Comparison of ENCODE assay signal across 8 cellular contexts in genomic region chr14:77862154-77862783, GRCh38.
DNase-seq lines count a peak whose midpoint lies in the region; ATAC-seq and TF ChIP-seq lines count a peak whose summit lies in the region.

No MANE protein-coding gene starts in this region.

- H3K27me3 ChIP-seq in SJCRH30 (no peaks in the 10 kb centered on the region), upper lobe of left lung (no peaks in the 10 kb centered on the region)

- no peak overlapping the region for H3K27ac ChIP-seq in SJCRH30
- H3K27ac ChIP-seq in upper lobe of left lung: no peak overlapping the region

- no peak overlapping the region for H3K4me3 ChIP-seq in SJCRH30
- no peak overlapping the region for H3K4me3 ChIP-seq in upper lobe of left lung

- DNase-seq in Ammon's horn (ENCODE audit: low spot score) (peak; percentile 85), SJCRH30 (peak; percentile 64 to 71), Right ventricle myocardium inferior (ENCODE audit: missing footprints) (peak; percentile 85), pons (ENCODE audit: low spot score) (peak; percentile 76), upper lobe of left lung (peak; percentile 74)
- peak; percentile 70 for DNase-seq in activated naive CD4-positive, alpha-beta T cell treated with anti-CD3 and anti-CD28 coated beads, Interleukin-2, amount 50 U/mL, for 16 hours

- peak; percentile 75 to 97 (median 88) for TF ChIP-seq CTCF in upper lobe of left lung (IDR thresholded peaks at IDR 0.05)

- intact Hi-C loops in Right ventricle myocardium inferior (cut with DNase I): loop anchor here (5.0 kb wide), 2 partner anchors 130 to 705 kb away; no protein-coding TSS in a partner anchor

- TF ChIP-seq EP300 in upper lobe of left lung (IDR thresholded peaks at IDR 0.05): no peak

- WGBS in upper lobe of left lung, 2 donors: 63 to 71% methylated on average over 8 to 11 of the region's 11 CpGs

- H3K4me1 ChIP-seq in SJCRH30 (no peaks in the 10 kb centered on the region), upper lobe of left lung (no peaks in the 10 kb centered on the region)

- no peak for TF ChIP-seq POLR2A in upper lobe of left lung (IDR thresholded peaks at IDR 0.05)

- no peaks in the 10 kb centered on the region for H3K9me3 ChIP-seq in SJCRH30 (replicated peaks)
- no peaks in the 10 kb centered on the region for H3K9me3 ChIP-seq in upper lobe of left lung

- ATAC-seq in GM18870 (IDR thresholded peaks at IDR 0.05; ENCODE audit: unreplicated experiment): peak; percentile 67
- ATAC-seq in HG03460 (IDR thresholded peaks at IDR 0.05; ENCODE audit: unreplicated experiment): peak; percentile 67
- ATAC-seq in Right ventricle myocardium inferior: peak; percentile 74
- ATAC-seq in upper lobe of left lung (ENCODE audit: low FRiP score in 2 of 2): peak in 1 of 2 donors; percentile 81

- H3K36me3 ChIP-seq in SJCRH30 (no peaks in the 10 kb centered on the region), upper lobe of left lung (no peaks in the 10 kb centered on the region)
